In genomic region chr4:147916351-147916750, GRCh38 we compare ENCODE assay signal across 25 cellular contexts.
DNase-seq lines count a peak whose midpoint lies in the region; ATAC-seq and TF ChIP-seq lines count a peak whose summit lies in the region.
"Had no signal": no experiment of that assay in that cellular context is flagged by ENCODE, and none has a peak within 500 bp of the region (broad histone marks: within the 10 kb centered on the region; RNA-seq: fewer than 3 reads in every experiment).

No MANE protein-coding gene starts in this region.

- no peaks in the 10 kb centered on the region for H3K27me3 Mint-ChIP-seq in chondrocyte (ENCODE audit: low read depth)
- H3K27me3 Mint-ChIP-seq: activated T-cell treated with anti-CD3 and anti-CD28 coated beads, Interleukin-2, amount 50 U/mL, for 24 hours; CD4-positive, CD25-positive, alpha-beta regulatory T cell had no signal

- no peaks in the 10 kb centered on the region for H3K9me3 ChIP-seq in MM.1S (replicated peaks; ENCODE audit: insufficient read depth, low read length)
- H3K9me3 ChIP-seq: Peyer's patch, uterus had no signal

- H3K4me2 ChIP-seq in MM.1S (ENCODE audit: low read depth, low read length) = no peak overlapping the region

- H3K79me2 ChIP-seq in MM.1S (ENCODE audit: low read length) = no peaks in the 10 kb centered on the region
- H3K79me2 ChIP-seq: parathyroid adenoma had no signal

- H4K20me1 ChIP-seq in MM.1S (ENCODE audit: insufficient read depth, low read length) = no peaks in the 10 kb centered on the region

- H3K4me3 ChIP-seq in MM.1S (ENCODE audit: low read length) = no peak overlapping the region
- H3K4me3 ChIP-seq: Peyer's patch, uterus had no signal

- no peaks in the 10 kb centered on the region for H3K27me3 ChIP-seq in MM.1S (replicated peaks; ENCODE audit: insufficient read depth, low read length)
- H3K27me3 ChIP-seq: Peyer's patch, uterus had no signal

- peaks cover 24% of the 10 kb centered on the region for H3K36me3 Mint-ChIP-seq in chondrocyte (ENCODE audit: low read depth)

- no peak overlapping the region for H2AFZ ChIP-seq in MM.1S (ENCODE audit: low read length)
- H2AFZ ChIP-seq: parathyroid adenoma had no signal

- no peaks in the 10 kb centered on the region for H3F3A ChIP-seq in MM.1S (ENCODE audit: insufficient read depth, low read length)

- H3K4me3 Mint-ChIP-seq in chondrocyte (ENCODE audit: unreplicated experiment) = no peak overlapping the region
- H3K4me3 Mint-ChIP-seq: activated T-cell treated with anti-CD3 and anti-CD28 coated beads, Interleukin-2, amount 50 U/mL, for 24 hours; CD4-positive, CD25-positive, alpha-beta regulatory T cell; natural killer cell had no signal

- DNase-seq in AG08395 (ENCODE audit: low spot score) (peak; percentile 31), LHCN-M2 (ENCODE audit: low read depth) (peak; percentile 72), chondrocyte (ENCODE audit: low spot score) (no peak), myocyte (ENCODE audit: low read depth) (peak; percentile 34), MM.1S (no peak), NCI-H2171 treated with DMSO at 0.1 percent for 48 hours (lab: John Stamatoyannopoulos, UW) (no peak)
- DNase-seq in effector CD4-positive, alpha-beta T cell = no peak
- DNase-seq: ACHN; activated CD4-positive, alpha-beta T cell treated with anti-CD3 and anti-CD28 coated beads for 1 hour; activated CD8-positive, alpha-beta memory T cell treated with anti-CD3 and anti-CD28 coated beads for 24 hours; activated naive CD4-positive, alpha-beta T cell; activated T-cell treated with anti-CD3 and anti-CD28 coated beads, Interleukin-2, amount 50 U/mL, for 24 hours; amniotic stem cell; CD4-positive, CD25-positive, alpha-beta regulatory T cell; effector CD8-positive, alpha-beta T cell; GF-D8; Karpas-422; natural killer cell; NCI-H1105 treated with DMSO at 0.1 percent for 48 hours; NCI-H2081; NK-92 treated with Interleukin-12 subunit alpha and Interleukin-12 subunit beta, amount 100 ng/mL, for 24 hours; Peyer's patch; uterus had no signal

- no peak overlapping the region for H3K27ac ChIP-seq in MM.1S (ENCODE audit: low read length)
- H3K27ac ChIP-seq: parathyroid adenoma, Peyer's patch, uterus had no signal

- H3K9me3 Mint-ChIP-seq in chondrocyte (ENCODE audit: low read depth) = no peaks in the 10 kb centered on the region
- H3K9me3 Mint-ChIP-seq: activated T-cell treated with anti-CD3 and anti-CD28 coated beads, Interleukin-2, amount 50 U/mL, for 24 hours; natural killer cell had no signal

- no peaks in the 10 kb centered on the region for H3K9me2 ChIP-seq in MM.1S (replicated peaks; ENCODE audit: insufficient read depth, low read length)

- peak overlapping the region; percentile 77 for H3K27ac Mint-ChIP-seq in chondrocyte (ENCODE audit: unreplicated experiment)
- H3K27ac Mint-ChIP-seq: activated T-cell treated with anti-CD3 and anti-CD28 coated beads, Interleukin-2, amount 50 U/mL, for 24 hours; CD4-positive, CD25-positive, alpha-beta regulatory T cell; natural killer cell had no signal

- no peaks in the 10 kb centered on the region for H3K4me1 ChIP-seq in MM.1S (ENCODE audit: low read length)
- H3K4me1 ChIP-seq: parathyroid adenoma, Peyer's patch, uterus had no signal

- H3K9ac ChIP-seq in MM.1S (ENCODE audit: low read length) = no peak overlapping the region
- H3K9ac ChIP-seq: parathyroid adenoma had no signal

- ATAC-seq in HG03097 (IDR thresholded peaks at IDR 0.05; ENCODE audit: low FRiP score, unreplicated experiment) = no peak
- ATAC-seq: natural killer cell had no signal

- peaks cover 10% of the 10 kb centered on the region; the same call in 1 of the 2 replicates for H3K36me3 ChIP-seq in MM.1S (replicated peaks; ENCODE audit: insufficient read depth, low read length)
- H3K36me3 ChIP-seq: uterus had no signal

- H3K4me1 Mint-ChIP-seq in chondrocyte (ENCODE audit: low read depth) = peaks cover 34% of the 10 kb centered on the region
- H3K4me1 Mint-ChIP-seq: natural killer cell had no signal

- no peak for TF ChIP-seq CTCF in chondrocyte (IDR thresholded peaks at IDR 0.05)
- TF ChIP-seq CTCF in MM.1S (IDR thresholded peaks at IDR 0.05; ENCODE audit: low read length) = no peak

Comparison
In these comparisons a context has a peak if more than half of its experiments do, and no peak if none do; other contexts are left out.
1. DNase-seq: peak in AG08395 (single experiment), LHCN-M2 (single experiment) and myocyte (single experiment); none in chondrocyte (single experiment), MM.1S (single experiment), NCI-H2171 treated with DMSO at 0.1 percent for 48 hours (single experiment) and effector CD4-positive, alpha-beta T cell (single experiment).